35 cellular contexts compared by ENCODE assay signal in genomic region chr19:35157431-35157830, GRCh38. TPM values are rescaled to one million over a fixed set of nuclear protein-coding genes. Genes with fewer than 3 reads are reported as not detected.
DNase-seq lines count a peak whose midpoint lies in the region; ATAC-seq, FAIRE-seq and TF ChIP-seq lines count a peak whose summit lies in the region.
"Had no signal": no experiment of that assay in that cellular context is flagged by ENCODE, and none has a peak within 500 bp of the region (broad histone marks: within the 10 kb centered on the region; RNA-seq: fewer than 3 reads in every experiment).

No MANE protein-coding gene starts in this region.

- H3K9me3 ChIP-seq in BLaER1 treated with 17β-estradiol and CSF1 and Interleukin-3, amounts not matched to agents 10 nM and 100 nM (replicated peaks in 1 of 11): peaks cover 7 to 22% (median 16%) of the 10 kb centered on the region in 11 experiments; a peak in 21 of 22 replicates
- no peaks in the 10 kb centered on the region for H3K9me3 ChIP-seq in K562 (replicated peaks; ENCODE audit: control insufficient read depth, insufficient read depth, low read depth, low read length)
- H3K9me3 ChIP-seq: Peyer's patch, thoracic aorta, vagina had no signal

- no peak overlapping the region for H3K27ac ChIP-seq in BLaER1 treated with 17β-estradiol and CSF1 and Interleukin-3, amounts not matched to agents 10 nM and 100 nM
- no peak overlapping the region for H3K27ac ChIP-seq in K562 (ENCODE audit: extremely low read depth, low read depth, low read length)
- H3K27ac ChIP-seq in GM23338 (ENCODE audit: low read depth): no peak overlapping the region
- H3K27ac ChIP-seq: esophagus squamous epithelium, heart right ventricle, Peyer's patch, thoracic aorta had no signal

- no peak overlapping the region for H3K27ac Mint-ChIP-seq in activated CD4-positive, alpha-beta T cell treated with anti-CD3 and anti-CD28 coated beads, Interleukin-2, amount 10 ng/mL, durations not matched to agents 7 days and 5 days
- peak overlapping the region; percentile 99 for H3K27ac Mint-ChIP-seq in activated CD4-positive, alpha-beta memory T cell treated with anti-CD3 and anti-CD28 coated beads for 36 hours
- H3K27ac Mint-ChIP-seq in GM23338: no peak overlapping the region
- H3K27ac Mint-ChIP-seq: dendritic cell treated with granulocyte-macrophage colony-stimulating factor and Interleukin-4, amounts not matched to agents 40 ng/mL and 50 ng/mL, for 4 days; H9; mesothelial cell of epicardium had no signal

- CTCF ChIA-PET in activated CD4-positive, alpha-beta T cell treated with anti-CD3 and anti-CD28 coated beads, Interleukin-2, amount 10 ng/mL, durations not matched to agents 7 days and 5 days (lab: Charles Lee): interaction anchor here (0.7 to 0.8 kb wide), 2 partner anchors 8 to 56 kb away, joined by 3 read pairs; no protein-coding TSS in a partner anchor
- CTCF ChIA-PET in activated CD4-positive, alpha-beta memory T cell treated with anti-CD3 and anti-CD28 coated beads for 36 hours (lab: Charles Lee): interaction anchor here (1.3 to 2.0 kb wide), 2 partner anchors 15 to 22 kb away, joined by 4 to 6 read pairs; partner anchors contain the start of gene FXYD7
- CTCF ChIA-PET in K562 (lab: Yijun Ruan, JAX; ENCODE audit: low intra/inter-chr PET ratio): no interaction called here

- ATAC-seq in K562: no peak
- no peak for ATAC-seq in GM23338
- no peak for ATAC-seq in GM21381 (IDR thresholded peaks at IDR 0.05; ENCODE audit: unreplicated experiment)
- ATAC-seq: heart right ventricle, natural killer cell had no signal

- H3K9me2 ChIP-seq in GM23338 (ENCODE audit: insufficient read depth): no peaks in the 10 kb centered on the region

- intact Hi-C loops in activated CD4-positive, alpha-beta memory T cell treated with anti-CD3 and anti-CD28 coated beads for 36 hours (cut with micrococcal nuclease): no loop called here
- intact Hi-C loops in K562 (cut with micrococcal nuclease): loop anchor here (5.0 kb wide), 1 partner anchor 110 kb away; the partner anchor contains the start of gene USF2

- H3K9me3 Mint-ChIP-seq in activated CD4-positive, alpha-beta T cell treated with anti-CD3 and anti-CD28 coated beads, Interleukin-2, amount 10 ng/mL, durations not matched to agents 7 days and 5 days: peaks cover 12% of the 10 kb centered on the region
- peaks cover 11% of the 10 kb centered on the region for H3K9me3 Mint-ChIP-seq in activated CD4-positive, alpha-beta memory T cell treated with anti-CD3 and anti-CD28 coated beads for 36 hours
- H3K9me3 Mint-ChIP-seq in GM23338: no peaks in the 10 kb centered on the region; the same call in 2 of the 3 replicates

- DNase-seq in activated CD4-positive, alpha-beta T cell treated with anti-CD3 and anti-CD28 coated beads, Interleukin-2, amount 10 ng/mL, durations not matched to agents 7 days and 5 days: no peak
- no peak for DNase-seq in activated CD4-positive, alpha-beta T cell treated with anti-CD3 and anti-CD28 coated beads, Interleukin-2, amount 50 U/mL, for 48 hours
- DNase-seq in activated CD4-positive, alpha-beta memory T cell treated with anti-CD3 and anti-CD28 coated beads for 36 hours: no peak
- DNase-seq in K562 (ENCODE audit: extremely low read depth in 1 of 4, low spot score in 3 of 4): no peak
- no peak for DNase-seq in GM23338 (ENCODE audit: low spot score)
- DNase-seq in RKO (ENCODE audit: low spot score): no peak
- DNase-seq: activated CD8-positive, alpha-beta memory T cell treated with anti-CD3 and anti-CD28 coated beads, Interleukin-2, amount 50 U/mL, for 4 hours; activated naive CD4-positive, alpha-beta T cell; central memory CD4-positive, alpha-beta T cell; DMS79 treated with DMSO at 0.1 percent for 48 hours; esophagus squamous epithelium; foreskin melanocyte; GF-D8; H9; heart right ventricle; natural killer cell; NCI-H1105; NCI-H2029 treated with DMSO at 0.1 percent for 48 hours; NCI-H2227 treated with DMSO at 0.1 percent for 48 hours; NCI-H69; Peyer's patch; stimulated activated naive CD4-positive, alpha-beta T cell treated with Interleukin-2 at 50 U/mL for 16 hours had no signal

- in situ Hi-C loops in K562 (cut with MboI): no loop called here

- FAIRE-seq in K562 (lab: Jason Lieb, UNC): no peak
- FAIRE-seq: endometrium, GM19239 had no signal

- peak overlapping the region in 10 of 11 experiments; percentile 31 to 99 (median 97); a peak in 19 of 22 replicates for H3K4me2 ChIP-seq in BLaER1 treated with 17β-estradiol and CSF1 and Interleukin-3, amounts not matched to agents 10 nM and 100 nM
- H3K4me2 ChIP-seq in K562 (ENCODE audit: insufficient read depth, low read length): no peak overlapping the region
- no peak overlapping the region for H3K4me2 ChIP-seq in GM23338

- H3K4me3 Mint-ChIP-seq in activated CD4-positive, alpha-beta T cell treated with anti-CD3 and anti-CD28 coated beads, Interleukin-2, amount 10 ng/mL, durations not matched to agents 7 days and 5 days: peak overlapping the region; percentile 100
- H3K4me3 Mint-ChIP-seq in activated CD4-positive, alpha-beta memory T cell treated with anti-CD3 and anti-CD28 coated beads for 36 hours: peak overlapping the region; percentile 98
- H3K4me3 Mint-ChIP-seq in GM23338: no peak overlapping the region
- H3K4me3 Mint-ChIP-seq: dendritic cell treated with granulocyte-macrophage colony-stimulating factor and Interleukin-4, amounts not matched to agents 40 ng/mL and 50 ng/mL, for 4 days; H9; mesothelial cell of epicardium had no signal

- H3K9ac ChIP-seq in BLaER1 treated with 17β-estradiol and CSF1 and Interleukin-3, amounts not matched to agents 10 nM and 100 nM: peak overlapping the region in 2 of 11 experiments; percentile 2 to 94; a peak in 1 of 22 replicates
- peak overlapping the region in 1 of 2 experiments; percentile 65; a peak in 1 of 4 replicates for H3K9ac ChIP-seq in K562 (ENCODE audit: insufficient read depth in 1 of 2, low read depth in 2 of 2, low read length in 2 of 2)

- TF ChIP-seq EP300 in K562 (IDR thresholded peaks at IDR 0.05; ENCODE audit: low read length): no peak

- H3F3A ChIP-seq in GM23338 (replicated peaks; ENCODE audit: low read depth): peaks cover 9% of the 10 kb centered on the region; the same call in 1 of the 2 replicates

- TF ChIP-seq RAD21 in K562 (CRISPR knock-in tag; conservative IDR thresholded peaks at IDR 0.05 in 1 of 2, IDR thresholded peaks at IDR 0.05 in 1 of 2): no peak

- H2AFZ ChIP-seq in K562 (ENCODE audit: low read depth, low read length) (no peak overlapping the region), GM23338 (no peak overlapping the region)

- H3K9me1 ChIP-seq in K562 (ENCODE audit: control insufficient read depth, insufficient read depth, low read length): no peaks in the 10 kb centered on the region

- 98% methylated on average over 4 of the region's 4 CpGs for WGBS in K562 (ENCODE audit: insufficient coverage, low coverage, missing lambda C conversion rate)

- no peaks in the 10 kb centered on the region for H3K27me3 ChIP-seq in BLaER1 treated with 17β-estradiol and CSF1 and Interleukin-3, amounts not matched to agents 10 nM and 100 nM
- no peaks in the 10 kb centered on the region for H3K27me3 ChIP-seq in K562 (ENCODE audit: control insufficient read depth in 2 of 2, insufficient read depth in 2 of 2, low read length in 2 of 2)
- H3K27me3 ChIP-seq in GM23338 (ENCODE audit: insufficient read depth): no peaks in the 10 kb centered on the region
- H3K27me3 ChIP-seq: vagina had no signal

- H3K36me3 ChIP-seq in BLaER1 treated with 17β-estradiol and CSF1 and Interleukin-3, amounts not matched to agents 10 nM and 100 nM: peaks cover 52 to 67% (median 62%) of the 10 kb centered on the region in 11 experiments
- H3K36me3 ChIP-seq in K562 (ENCODE audit: control insufficient read depth, insufficient read depth, low read length): peaks cover 70% of the 10 kb centered on the region
- peaks cover 38% of the 10 kb centered on the region for H3K36me3 ChIP-seq in GM23338 (ENCODE audit: insufficient read depth)

- no peaks in the 10 kb centered on the region for H3K27me3 Mint-ChIP-seq in activated CD4-positive, alpha-beta T cell treated with anti-CD3 and anti-CD28 coated beads, Interleukin-2, amount 10 ng/mL, durations not matched to agents 7 days and 5 days
- no peaks in the 10 kb centered on the region for H3K27me3 Mint-ChIP-seq in activated CD4-positive, alpha-beta memory T cell treated with anti-CD3 and anti-CD28 coated beads for 36 hours
- H3K27me3 Mint-ChIP-seq in GM23338 (ENCODE audit: insufficient read depth, low read depth, poor library complexity): peaks cover 3% of the 10 kb centered on the region

- H3K4me1 ChIP-seq in BLaER1 treated with 17β-estradiol and CSF1 and Interleukin-3, amounts not matched to agents 10 nM and 100 nM: peaks cover 36 to 86% (median 75%) of the 10 kb centered on the region in 10 experiments
- H3K4me1 ChIP-seq in K562 (replicated peaks in 1 of 2; ENCODE audit: control insufficient read depth in 2 of 2, insufficient read depth in 2 of 2, low read length in 2 of 2) (peaks cover 26 to 52% of the 10 kb centered on the region in 2 experiments; a peak in 4 of 5 replicates), GM23338 (ENCODE audit: insufficient read depth) (peaks cover 18% of the 10 kb centered on the region)

- TF ChIP-seq CTCF in K562 (IDR thresholded peaks at IDR 0.05 in 2 of 3, conservative IDR thresholded peaks at IDR 0.05 in 1 of 3; ENCODE audit: insufficient read depth in 2 of 3, low read depth in 1 of 3, low read length in 3 of 3): no peak
- TF ChIP-seq CTCF in GM23338 (conservative IDR thresholded peaks at IDR 0.05; ENCODE audit: low read depth in 2 of 2): no peak

- no peak overlapping the region for H3K4me3 ChIP-seq in BLaER1 treated with 17β-estradiol and CSF1 and Interleukin-3, amounts not matched to agents 10 nM and 100 nM
- H3K4me3 ChIP-seq in K562 (no peak overlapping the region), GM23338 (no peak overlapping the region)
- H3K4me3 ChIP-seq: esophagus squamous epithelium, heart right ventricle, Peyer's patch, thoracic aorta, vagina had no signal

- peaks cover 63% of the 10 kb centered on the region for H3K79me2 ChIP-seq in K562 (ENCODE audit: control insufficient read depth, insufficient read depth, low read length)
- peaks cover 16% of the 10 kb centered on the region for H3K79me2 ChIP-seq in GM23338 (replicated peaks; ENCODE audit: insufficient read depth)

- POLR2A ChIA-PET in activated CD4-positive, alpha-beta T cell treated with anti-CD3 and anti-CD28 coated beads, Interleukin-2, amount 10 ng/mL, durations not matched to agents 7 days and 5 days (lab: Charles Lee): no interaction called here
- POLR2A ChIA-PET in activated CD4-positive, alpha-beta memory T cell treated with anti-CD3 and anti-CD28 coated beads for 36 hours (lab: Charles Lee): no interaction called here
- POLR2A ChIA-PET in K562 (lab: Yijun Ruan, JAX): interaction anchor here (0.5 kb wide), 1 partner anchor 44 kb away, joined by 4 read pairs; no protein-coding TSS in a partner anchor

- H4K20me1 ChIP-seq in BLaER1 treated with 17β-estradiol and CSF1 and Interleukin-3, amounts not matched to agents 10 nM and 100 nM: peaks cover 32 to 58% (median 50%) of the 10 kb centered on the region in 11 experiments; a peak in 21 of 22 replicates
- H4K20me1 ChIP-seq in K562 (replicated peaks; ENCODE audit: control insufficient read depth, insufficient read depth, low read length): no peaks in the 10 kb centered on the region
- H4K20me1 ChIP-seq in GM23338 (replicated peaks; ENCODE audit: insufficient read depth): peaks cover 12% of the 10 kb centered on the region; the same call in 1 of the 2 replicates

- no peak for TF ChIP-seq POLR2A in K562 (conservative IDR thresholded peaks at IDR 0.05)

- BruUV-seq in K562 (replicated peaks; lab: Mats Ljungman, UMichigan): no TSS peak

- peaks cover 62% of the 10 kb centered on the region for H3K4me1 Mint-ChIP-seq in activated CD4-positive, alpha-beta T cell treated with anti-CD3 and anti-CD28 coated beads, Interleukin-2, amount 10 ng/mL, durations not matched to agents 7 days and 5 days
- H3K4me1 Mint-ChIP-seq in activated CD4-positive, alpha-beta memory T cell treated with anti-CD3 and anti-CD28 coated beads for 36 hours (ENCODE audit: low read depth): peaks cover 61% of the 10 kb centered on the region
- H3K4me1 Mint-ChIP-seq in GM23338: peaks cover 22% of the 10 kb centered on the region

- peaks cover 78% of the 10 kb centered on the region for H3K36me3 Mint-ChIP-seq in activated CD4-positive, alpha-beta T cell treated with anti-CD3 and anti-CD28 coated beads, Interleukin-2, amount 10 ng/mL, durations not matched to agents 7 days and 5 days (ENCODE audit: low read depth)
- H3K36me3 Mint-ChIP-seq in activated CD4-positive, alpha-beta memory T cell treated with anti-CD3 and anti-CD28 coated beads for 36 hours: peaks cover 76% of the 10 kb centered on the region
- H3K36me3 Mint-ChIP-seq in GM23338 (ENCODE audit: low read depth): peaks cover 63% of the 10 kb centered on the region

RNA-seq across cellular contexts. Expression of gene FXYD5, which starts 2.9 kb away (rescaled TPM):
- total RNA-seq in activated CD4-positive, alpha-beta T cell treated with anti-CD3 and anti-CD28 coated beads, Interleukin-2, amount 10 ng/mL, durations not matched to agents 7 days and 5 days: 100 to 1,000 TPM; 455 to 524 TPM
- 100 to 1,000 TPM; 334 to 360 TPM for total RNA-seq in activated CD4-positive, alpha-beta memory T cell treated with anti-CD3 and anti-CD28 coated beads for 36 hours
- 134 and 231 TPM in 2 replicates for total RNA-seq in K562 (2011; cell fraction: chromatin; rRNA removed; ENCODE audit: low replicate concordance)
- total RNA-seq in K562 (2011; cell fraction: nucleolus; rRNA removed): 240 and 311 TPM in 2 replicates
- 297 and 340 TPM in 2 replicates for total RNA-seq in K562 (2011; cell fraction: nucleoplasm; rRNA removed)
- 174 and 300 TPM in 2 replicates for total RNA-seq in K562 (2014; rRNA removed)
- 122 and 147 TPM in 2 replicates for total RNA-seq in K562 (2014; rRNA removed; fragmentation: Illumina TruSeq; extraction: Trizol)
- total RNA-seq in K562 (2015; rRNA removed; fragmentation: Illumina TruSeq; extraction: Trizol): 252 and 264 TPM in 2 replicates
- 250 and 256 TPM in 2 replicates for total RNA-seq in K562 (2021)
- polyA plus RNA-seq in K562 (2011; rRNA removed): 104 and 125 TPM in 2 replicates
- 271 and 533 TPM in 2 replicates for polyA plus RNA-seq in K562 (2011; cell fraction: cytosol; rRNA removed)
- 105 and 188 TPM in 2 replicates for polyA plus RNA-seq in K562 (2011; cell fraction: nucleus; rRNA removed)
- 353 and 530 TPM in 2 replicates for polyA plus RNA-seq in K562 (2012)
- 522 and 537 TPM in 2 replicates for polyA plus RNA-seq in K562 (2014; fragmentation: Illumina TruSeq; extraction: Trizol)
- polyA plus RNA-seq in K562 (2014; fragmentation: Nextera tagmentation; extraction: Ambion mirVana): 100 to 1,000 TPM; 125 to 198 TPM
- polyA plus RNA-seq in K562 (2014; rRNA removed): 120 and 155 TPM in 2 replicates
- polyA minus RNA-seq in K562 (2011; rRNA and poly(A)+ RNA removed): 93.8 and 163 TPM in 2 replicates
- 189 and 195 TPM in 2 replicates for polyA minus RNA-seq in K562 (2011; cell fraction: cytosol; rRNA and poly(A)+ RNA removed)
- 55.6 and 58.4 TPM in 2 replicates for polyA minus RNA-seq in K562 (2011; cell fraction: nucleus; rRNA and poly(A)+ RNA removed)
- total RNA-seq in GM23338 (2014; rRNA removed; shearing (Covaris generic)): 97.7 and 98.9 TPM in 2 replicates
- 222 and 233 TPM in 2 replicates for polyA plus RNA-seq in GM23338 (2016; fragmentation: Nextera tagmentation; extraction: Ambion mirVana)

RNA-seq across cellular contexts. Expression of gene FXYD7, which starts 14.4 kb away (rescaled TPM):
- 1 to 10 TPM; 4.5 to 5.0 TPM for total RNA-seq in activated CD4-positive, alpha-beta T cell treated with anti-CD3 and anti-CD28 coated beads, Interleukin-2, amount 10 ng/mL, durations not matched to agents 7 days and 5 days
- total RNA-seq in activated CD4-positive, alpha-beta memory T cell treated with anti-CD3 and anti-CD28 coated beads for 36 hours: under 1 TPM; 0.77 to 0.93 TPM
- 0.39 and 0.76 TPM in 2 replicates for total RNA-seq in K562 (2011; cell fraction: chromatin; rRNA removed; ENCODE audit: low replicate concordance)
- total RNA-seq in K562 (2011; cell fraction: nucleolus; rRNA removed): not detected in 2 replicates
- total RNA-seq in K562 (2011; cell fraction: nucleoplasm; rRNA removed): not detected in 2 replicates
- total RNA-seq in K562 (2014; rRNA removed): not detected in 2 replicates
- not detected in 2 replicates for total RNA-seq in K562 (2014; rRNA removed; fragmentation: Illumina TruSeq; extraction: Trizol)
- total RNA-seq in K562 (2015; rRNA removed; fragmentation: Illumina TruSeq; extraction: Trizol): 0.26 and 0.36 TPM in 2 replicates
- 0.27 and 0.80 TPM in 2 replicates for total RNA-seq in K562 (2021)
- 0.18 and 0.26 TPM in 2 replicates for polyA plus RNA-seq in K562 (2011; rRNA removed)
- 0.24 and 0.51 TPM in 2 replicates for polyA plus RNA-seq in K562 (2011; cell fraction: cytosol; rRNA removed)
- 0.48 and 1.2 TPM in 2 replicates for polyA plus RNA-seq in K562 (2011; cell fraction: nucleus; rRNA removed)
- polyA plus RNA-seq in K562 (2012): 1.4 and 1.5 TPM in 2 replicates
- polyA plus RNA-seq in K562 (2014; fragmentation: Illumina TruSeq; extraction: Trizol): 0.28 TPM in 1 of 2 replicates, not detected in the other
- under 1 TPM; 0.10 to 0.13 TPM for polyA plus RNA-seq in K562 (2014; fragmentation: Nextera tagmentation; extraction: Ambion mirVana)
- 0.32 and 0.46 TPM in 2 replicates for polyA plus RNA-seq in K562 (2014; rRNA removed)
- polyA minus RNA-seq in K562 (2011; rRNA and poly(A)+ RNA removed): not detected in 2 replicates
- not detected in 2 replicates for polyA minus RNA-seq in K562 (2011; cell fraction: cytosol; rRNA and poly(A)+ RNA removed)
- not detected in 2 replicates for polyA minus RNA-seq in K562 (2011; cell fraction: nucleus; rRNA and poly(A)+ RNA removed)
- 9.6 and 15.9 TPM in 2 replicates for total RNA-seq in GM23338 (2014; rRNA removed; shearing (Covaris generic))
- polyA plus RNA-seq in GM23338 (2016; fragmentation: Nextera tagmentation; extraction: Ambion mirVana): 43.7 and 44.0 TPM in 2 replicates
- total RNA-seq: esophagus squamous epithelium, kidney epithelial cell, M059J, omental fat pad, Peyer's patch, pulmonary artery endothelial cell, thoracic aorta had no signal

RNA-seq across cellular contexts. Expression of gene FXYD1, which starts 18.8 kb away (rescaled TPM):
- 1 to 10 TPM; 1.0 to 1.8 TPM for total RNA-seq in activated CD4-positive, alpha-beta T cell treated with anti-CD3 and anti-CD28 coated beads, Interleukin-2, amount 10 ng/mL, durations not matched to agents 7 days and 5 days
- total RNA-seq in activated CD4-positive, alpha-beta memory T cell treated with anti-CD3 and anti-CD28 coated beads for 36 hours: 1 to 10 TPM; 2.3 to 2.8 TPM
- 0.67 TPM in 1 of 2 replicates, not detected in the other for total RNA-seq in K562 (2011; cell fraction: chromatin; rRNA removed; ENCODE audit: low replicate concordance)
- total RNA-seq in K562 (2011; cell fraction: nucleolus; rRNA removed): 0.50 TPM in 1 of 2 replicates, not detected in the other
- not detected in 2 replicates for total RNA-seq in K562 (2011; cell fraction: nucleoplasm; rRNA removed)
- total RNA-seq in K562 (2014; rRNA removed) (2.3 and 2.4 TPM in 2 replicates), K562 (2014; rRNA removed; fragmentation: Illumina TruSeq; extraction: Trizol) (not detected in 2 replicates), K562 (2015; rRNA removed; fragmentation: Illumina TruSeq; extraction: Trizol) (0.60 and 1.3 TPM in 2 replicates), K562 (2021) (1.7 and 2.7 TPM in 2 replicates)
- polyA plus RNA-seq in K562 (2011; rRNA removed) (0.40 and 0.66 TPM in 2 replicates), K562 (2014; fragmentation: Illumina TruSeq; extraction: Trizol) (0.71 and 2.1 TPM in 2 replicates), K562 (2014; fragmentation: Nextera tagmentation; extraction: Ambion mirVana) (not detected), K562 (2014; rRNA removed) (2.4 and 3.2 TPM in 2 replicates), GM23338 (2016; fragmentation: Nextera tagmentation; extraction: Ambion mirVana) (26.8 and 31.3 TPM in 2 replicates)
- polyA plus RNA-seq in K562 (2011; cell fraction: cytosol; rRNA removed): 0.16 TPM in 1 of 2 replicates, not detected in the other
- polyA plus RNA-seq in K562 (2011; cell fraction: nucleus; rRNA removed): 0.49 and 2.1 TPM in 2 replicates
- 2.1 and 4.4 TPM in 2 replicates for polyA plus RNA-seq in K562 (2012)
- not detected in 2 replicates for polyA minus RNA-seq in K562 (2011; rRNA and poly(A)+ RNA removed)
- polyA minus RNA-seq in K562 (2011; cell fraction: cytosol; rRNA and poly(A)+ RNA removed): not detected in 2 replicates
- polyA minus RNA-seq in K562 (2011; cell fraction: nucleus; rRNA and poly(A)+ RNA removed): 0.67 TPM in 1 of 2 replicates, not detected in the other
- total RNA-seq in GM23338 (2014; rRNA removed; shearing (Covaris generic)): 1.5 and 1.7 TPM in 2 replicates
- total RNA-seq: A673, kidney epithelial cell, M059J, natural killer cell had no signal

RNA-seq across cellular contexts. Expression of gene LGI4, which starts 22.6 kb away (rescaled TPM):
- total RNA-seq in activated CD4-positive, alpha-beta T cell treated with anti-CD3 and anti-CD28 coated beads, Interleukin-2, amount 10 ng/mL, durations not matched to agents 7 days and 5 days: under 1 TPM; 0.37 to 0.40 TPM
- under 1 TPM; 0.50 to 0.51 TPM for total RNA-seq in activated CD4-positive, alpha-beta memory T cell treated with anti-CD3 and anti-CD28 coated beads for 36 hours
- total RNA-seq in K562 (2011; cell fraction: chromatin; rRNA removed; ENCODE audit: low replicate concordance): 1.9 TPM in 2 replicates
- total RNA-seq in K562 (2011; cell fraction: nucleolus; rRNA removed): 0.67 and 0.92 TPM in 2 replicates
- total RNA-seq in K562 (2011; cell fraction: nucleoplasm; rRNA removed): 0.88 and 0.92 TPM in 2 replicates
- total RNA-seq in K562 (2014; rRNA removed) (0.14 TPM in 1 of 2 replicates, not detected in the other), K562 (2014; rRNA removed; fragmentation: Illumina TruSeq; extraction: Trizol) (not detected in 2 replicates), K562 (2015; rRNA removed; fragmentation: Illumina TruSeq; extraction: Trizol) (not detected in 2 replicates), K562 (2021) (0.24 TPM in 1 of 2 replicates, not detected in the other)
- polyA plus RNA-seq in K562 (2011; rRNA removed) (0.29 and 0.73 TPM in 2 replicates), K562 (2014; fragmentation: Illumina TruSeq; extraction: Trizol) (0.30 and 0.33 TPM in 2 replicates), K562 (2014; fragmentation: Nextera tagmentation; extraction: Ambion mirVana) (not detected), K562 (2014; rRNA removed) (0.21 and 1.1 TPM in 2 replicates), GM23338 (2016; fragmentation: Nextera tagmentation; extraction: Ambion mirVana) (2.3 and 3.4 TPM in 2 replicates)
- polyA plus RNA-seq in K562 (2011; cell fraction: cytosol; rRNA removed): 0.16 and 0.37 TPM in 2 replicates
- 3.1 and 4.6 TPM in 2 replicates for polyA plus RNA-seq in K562 (2011; cell fraction: nucleus; rRNA removed)
- polyA plus RNA-seq in K562 (2012): 0.35 and 1.6 TPM in 2 replicates
- polyA minus RNA-seq in K562 (2011; rRNA and poly(A)+ RNA removed): not detected in 2 replicates
- polyA minus RNA-seq in K562 (2011; cell fraction: cytosol; rRNA and poly(A)+ RNA removed): not detected in 2 replicates
- polyA minus RNA-seq in K562 (2011; cell fraction: nucleus; rRNA and poly(A)+ RNA removed): 0.54 TPM in 1 of 2 replicates, not detected in the other
- total RNA-seq in GM23338 (2014; rRNA removed; shearing (Covaris generic)): 3.6 and 4.3 TPM in 2 replicates
- total RNA-seq: A673, kidney epithelial cell, M059J, pulmonary artery endothelial cell had no signal

RNA-seq across cellular contexts. Expression of gene FXYD3, which starts 41.8 kb away (rescaled TPM):
- total RNA-seq in activated CD4-positive, alpha-beta T cell treated with anti-CD3 and anti-CD28 coated beads, Interleukin-2, amount 10 ng/mL, durations not matched to agents 7 days and 5 days: not detected
- not detected for total RNA-seq in activated CD4-positive, alpha-beta memory T cell treated with anti-CD3 and anti-CD28 coated beads for 36 hours
- not detected in 2 replicates for total RNA-seq in K562 (2011; cell fraction: chromatin; rRNA removed; ENCODE audit: low replicate concordance)
- total RNA-seq in K562 (2011; cell fraction: nucleolus; rRNA removed): not detected in 2 replicates
- not detected in 2 replicates for total RNA-seq in K562 (2011; cell fraction: nucleoplasm; rRNA removed)
- not detected in 2 replicates for total RNA-seq in K562 (2014; rRNA removed)
- total RNA-seq in K562 (2014; rRNA removed; fragmentation: Illumina TruSeq; extraction: Trizol): not detected in 2 replicates
- not detected in 2 replicates for total RNA-seq in K562 (2015; rRNA removed; fragmentation: Illumina TruSeq; extraction: Trizol)
- total RNA-seq in K562 (2021): 0.24 and 0.60 TPM in 2 replicates
- not detected in 2 replicates for polyA plus RNA-seq in K562 (2011; rRNA removed)
- polyA plus RNA-seq in K562 (2011; cell fraction: cytosol; rRNA removed): not detected in 2 replicates
- not detected in 2 replicates for polyA plus RNA-seq in K562 (2011; cell fraction: nucleus; rRNA removed)
- 0.16 TPM in 1 of 2 replicates, not detected in the other for polyA plus RNA-seq in K562 (2012)
- polyA plus RNA-seq in K562 (2014; fragmentation: Illumina TruSeq; extraction: Trizol): not detected in 2 replicates
- not detected for polyA plus RNA-seq in K562 (2014; fragmentation: Nextera tagmentation; extraction: Ambion mirVana)
- not detected in 2 replicates for polyA plus RNA-seq in K562 (2014; rRNA removed)
- polyA minus RNA-seq in K562 (2011; rRNA and poly(A)+ RNA removed): not detected in 2 replicates
- polyA minus RNA-seq in K562 (2011; cell fraction: cytosol; rRNA and poly(A)+ RNA removed): not detected in 2 replicates
- not detected in 2 replicates for polyA minus RNA-seq in K562 (2011; cell fraction: nucleus; rRNA and poly(A)+ RNA removed)
- total RNA-seq in GM23338 (2014; rRNA removed; shearing (Covaris generic)): not detected in 2 replicates
- polyA plus RNA-seq in GM23338 (2016; fragmentation: Nextera tagmentation; extraction: Ambion mirVana): 0.81 and 0.89 TPM in 2 replicates
- total RNA-seq: A673, natural killer cell, pulmonary artery endothelial cell had no signal

Comparison
In these comparisons a context has a peak if more than half of its experiments do, and no peak if none do; other contexts are left out.
1. H3K4me2 ChIP-seq: peak in BLaER1 treated with 17β-estradiol and CSF1 and Interleukin-3, amounts not matched to agents 10 nM and 100 nM (10 of 11); none in K562 (single experiment) and GM23338 (single experiment).